In the genomic region with DNA sequence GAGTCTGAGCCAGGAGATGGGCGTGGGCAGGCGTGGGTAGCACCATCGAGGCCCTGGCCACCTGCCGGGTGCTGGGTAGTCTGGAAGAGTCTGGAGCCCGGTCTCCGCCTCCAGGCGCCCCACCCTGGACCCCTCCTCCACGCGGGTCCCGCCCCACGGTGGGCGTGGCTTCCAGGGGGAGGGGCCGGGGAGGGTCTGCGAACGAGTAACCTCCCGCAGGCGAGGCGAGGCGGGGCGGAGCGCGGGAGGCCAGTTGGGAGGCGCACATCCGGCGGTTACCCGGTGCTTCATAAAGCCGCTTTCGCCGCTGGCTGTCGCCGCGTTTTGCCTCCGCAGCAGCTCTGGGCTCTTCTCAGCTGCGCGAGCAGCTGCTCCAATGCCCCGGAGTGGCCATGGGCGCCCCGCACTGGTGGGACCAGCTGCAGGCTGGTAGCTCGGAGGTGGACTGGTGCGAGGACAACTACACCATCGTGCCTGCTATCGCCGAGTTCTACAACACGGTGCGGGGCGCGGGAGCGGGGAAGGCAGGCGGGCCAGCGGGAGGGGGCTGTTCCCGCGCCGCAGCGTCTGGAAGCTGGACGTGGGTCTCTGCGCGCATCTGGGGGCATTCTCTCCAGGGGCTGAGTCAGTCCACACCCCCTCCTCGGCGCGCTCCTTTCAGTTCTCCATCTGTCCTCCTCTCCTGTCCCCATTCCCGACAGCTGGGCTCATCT, we compare ENCODE assay signal across 8 cellular contexts. TPM values are rescaled to one million over a fixed set of nuclear protein-coding genes. Genes with fewer than 3 reads are reported as not detected.
DNase-seq lines count a peak whose midpoint lies in the region; ATAC-seq and TF ChIP-seq lines count a peak whose summit lies in the region.

ACER2 (plus strand) TSS at position 317 of the 713 bp plus-strand sequence; CDS start at position 393, 76 bp downstream.

- no peak for TF ChIP-seq CTCF in CD8-positive, alpha-beta T cell (IDR thresholded peaks at IDR 0.05)
- no peak for TF ChIP-seq CTCF in activated CD8-positive, alpha-beta T cell treated with anti-CD3 and anti-CD28 coated beads for 36 hours (IDR thresholded peaks at IDR 0.05)
- TF ChIP-seq CTCF in lung (IDR thresholded peaks at IDR 0.05; ENCODE audit: control extremely low read depth, extremely low read depth): no peak

- peaks cover 14% of the 10 kb centered on the region for H3K4me1 ChIP-seq in CD8-positive, alpha-beta T cell (ENCODE audit: insufficient read depth, low read length)
- H3K4me1 ChIP-seq in ectodermal cell (ENCODE audit: control insufficient read depth, insufficient read depth, low read length) (peaks cover 5% of the 10 kb centered on the region), lung (ENCODE audit: control insufficient read depth in 2 of 2, insufficient read depth in 2 of 2, low read length in 2 of 2) (peaks cover 2 to 4% of the 10 kb centered on the region in 2 donors)

- H3K4me1 Mint-ChIP-seq in CD8-positive, alpha-beta T cell (ENCODE audit: low read depth): peaks cover 16% of the 10 kb centered on the region
- H3K4me1 Mint-ChIP-seq in activated CD8-positive, alpha-beta T cell treated with anti-CD3 and anti-CD28 coated beads for 36 hours (ENCODE audit: low read depth): peaks cover 10% of the 10 kb centered on the region

- no peaks in the 10 kb centered on the region for H3K9me3 Mint-ChIP-seq in CD8-positive, alpha-beta T cell
- H3K9me3 Mint-ChIP-seq in activated CD8-positive, alpha-beta T cell treated with anti-CD3 and anti-CD28 coated beads for 36 hours: no peaks in the 10 kb centered on the region

- H3K36me3 ChIP-seq in CD8-positive, alpha-beta T cell (ENCODE audit: insufficient read depth, low read length): no peaks in the 10 kb centered on the region
- H3K36me3 ChIP-seq in ectodermal cell (ENCODE audit: control insufficient read depth, insufficient read depth, low read length): no peaks in the 10 kb centered on the region
- no peaks in the 10 kb centered on the region for H3K36me3 ChIP-seq in lung (ENCODE audit: control insufficient read depth in 2 of 2, insufficient read depth in 2 of 2, low read length in 2 of 2)

- H3K36me3 Mint-ChIP-seq in CD8-positive, alpha-beta T cell: peaks cover 4% of the 10 kb centered on the region
- H3K36me3 Mint-ChIP-seq in activated CD8-positive, alpha-beta T cell treated with anti-CD3 and anti-CD28 coated beads for 36 hours (ENCODE audit: low read depth): no peaks in the 10 kb centered on the region

- no peaks in the 10 kb centered on the region for H3K9me3 ChIP-seq in CD8-positive, alpha-beta T cell (ENCODE audit: low read length)
- H3K9me3 ChIP-seq in ectodermal cell (ENCODE audit: control insufficient read depth, low read length) (no peaks in the 10 kb centered on the region), lung (ENCODE audit: control insufficient read depth in 2 of 2, insufficient read depth in 1 of 2, low read length in 1 of 2) (no peaks in the 10 kb centered on the region)

- no peaks in the 10 kb centered on the region for H3K27me3 ChIP-seq in CD8-positive, alpha-beta T cell (ENCODE audit: insufficient read depth, low read length)
- H3K27me3 ChIP-seq in ectodermal cell (ENCODE audit: control insufficient read depth, insufficient read depth, low read length, poor library complexity, severe bottlenecking) (no peaks in the 10 kb centered on the region), lung (ENCODE audit: control insufficient read depth, insufficient read depth) (no peaks in the 10 kb centered on the region)

- H3K27ac Mint-ChIP-seq in CD8-positive, alpha-beta T cell: peak within 1 kb of the TSS; percentile 69
- H3K27ac Mint-ChIP-seq in activated CD8-positive, alpha-beta T cell treated with anti-CD3 and anti-CD28 coated beads for 36 hours: peak within 1 kb of the TSS; percentile 77

- peak; percentile 85 to 99 (median 93) for DNase-seq in CD8-positive, alpha-beta T cell
- DNase-seq in NCI-H774 (lab: John Stamatoyannopoulos, UW): peak; percentile 98
- peak; percentile 93 for DNase-seq in activated CD8-positive, alpha-beta T cell treated with anti-CD3 and anti-CD28 coated beads for 36 hours
- DNase-seq in lung (ENCODE audit: low spot score): peak; percentile 96
- peak; percentile 84 to 96 (median 91) for DNase-seq in stimulated activated CD4-positive, alpha-beta T cell treated with anti-CD3 and anti-CD28 coated beads, TNF-alpha, amount 100 ng/mL, for 24 hours (ENCODE audit: low read depth in 3 of 3)

- CTCF ChIA-PET in CD8-positive, alpha-beta T cell (lab: Charles Lee): no interaction called here
- CTCF ChIA-PET in activated CD8-positive, alpha-beta T cell treated with anti-CD3 and anti-CD28 coated beads for 36 hours (lab: Charles Lee): interaction anchor here (0.9 kb wide), 1 partner anchor 56 kb away, joined by 5 read pairs; no protein-coding TSS in a partner anchor

- peak within 1 kb of the TSS; percentile 44 for H3K27ac ChIP-seq in CD8-positive, alpha-beta T cell (ENCODE audit: low read depth, low read length)
- H3K27ac ChIP-seq in ectodermal cell (ENCODE audit: insufficient read depth, low read depth, low read length, poor library complexity, severe bottlenecking) (peak within 1 kb of the TSS; percentile 79), lung (ENCODE audit: low read depth in 1 of 2, low read length in 1 of 2) (peak within 1 kb of the TSS; percentile 71 to 84)

- 0 to 1% methylated on average over 61 of the region's 61 CpGs for WGBS in ectodermal cell, 2 experiments
- 0 to 1% methylated on average over 61 of the region's 61 CpGs for WGBS in lung, 2 donors

- H3K27me3 Mint-ChIP-seq in CD8-positive, alpha-beta T cell (ENCODE audit: low read depth): no peaks in the 10 kb centered on the region
- H3K27me3 Mint-ChIP-seq in activated CD8-positive, alpha-beta T cell treated with anti-CD3 and anti-CD28 coated beads for 36 hours: no peaks in the 10 kb centered on the region

- POLR2A ChIA-PET in CD8-positive, alpha-beta T cell (lab: Charles Lee): interaction anchor here (0.6 to 1.4 kb wide), 3 partner anchors 29 to 93 kb away, joined by 3 to 17 read pairs (median 6); partner anchors contain the start of gene RPS6
- POLR2A ChIA-PET in activated CD8-positive, alpha-beta T cell treated with anti-CD3 and anti-CD28 coated beads for 36 hours (lab: Charles Lee): interaction anchor here (0.8 to 3.5 kb wide), 4 partner anchors 14 to 357 kb away, joined by 3 to 21 read pairs (median 4); partner anchors contain the start of gene RPS6

- intact Hi-C loops in CD8-positive, alpha-beta T cell (cut with DNase I, micrococcal nuclease): loop anchor here (1.0 kb wide), 4 partner anchors 29 to 360 kb away; partner anchors contain the start of genes RPS6 (in 2 of the 2), DENND4C (in 1 of the 2) and RRAGA (in 1 of the 2)
- intact Hi-C loops in activated CD8-positive, alpha-beta T cell treated with anti-CD3 and anti-CD28 coated beads for 36 hours (cut with micrococcal nuclease): loop anchor here (2.0 kb wide), 1 partner anchor 28 kb away; the partner anchor contains the start of gene RPS6

- H3K4me3 ChIP-seq in CD8-positive, alpha-beta T cell (ENCODE audit: low read depth, low read length): peak within 1 kb of the TSS; percentile 86
- H3K4me3 ChIP-seq in ectodermal cell (ENCODE audit: insufficient read depth, low read depth, low read length) (peak within 1 kb of the TSS; percentile 70), lung (peak within 1 kb of the TSS; percentile 79)

- H3K4me3 Mint-ChIP-seq in CD8-positive, alpha-beta T cell: peak within 1 kb of the TSS; percentile 93
- H3K4me3 Mint-ChIP-seq in activated CD8-positive, alpha-beta T cell treated with anti-CD3 and anti-CD28 coated beads for 36 hours: peak within 1 kb of the TSS; percentile 97

- ATAC-seq in CD8-positive, alpha-beta T cell: peak; percentile 97
- ATAC-seq in GM19397 (IDR thresholded peaks at IDR 0.05; ENCODE audit: unreplicated experiment) (peak; percentile 97), HG03565 (IDR thresholded peaks at IDR 0.05; ENCODE audit: unreplicated experiment) (peak; percentile 87), lung (ENCODE audit: insufficient read depth, low FRiP score) (peak; percentile 99)
- peak; percentile 98 for ATAC-seq in activated CD8-positive, alpha-beta T cell treated with anti-CD3 and anti-CD28 coated beads for 36 hours

RNA-seq across cellular contexts. Expression of gene ACER2, which starts in this region (rescaled TPM):
- total RNA-seq in CD8-positive, alpha-beta T cell: 1 to 10 TPM in 1 of 2 experiments, under 1 TPM in 1; 0.62 to 1.2 TPM
- 1 to 10 TPM; 1.2 to 1.4 TPM for total RNA-seq in activated CD8-positive, alpha-beta T cell treated with anti-CD3 and anti-CD28 coated beads for 36 hours
- polyA plus RNA-seq in ectodermal cell (2013, experiment 1 of 4): 5.1 TPM
- polyA plus RNA-seq in ectodermal cell (2013, experiment 2 of 4): 6.6 TPM
- 4.8 TPM for polyA plus RNA-seq in ectodermal cell (2013, experiment 3 of 4)
- polyA plus RNA-seq in ectodermal cell (2013, experiment 4 of 4): 6.5 TPM
- total RNA-seq in lung: 1 to 10 TPM; 4.4 to 4.9 TPM
- polyA plus RNA-seq in lung: 1 to 10 TPM in 1 of 2 donors, under 1 TPM in 1; 0.30 to 1.2 TPM

Comparison
In these comparisons a context has a peak if more than half of its experiments do, and no peak if none do; other contexts are left out.
1. Peak in every context shown above with its lines: DNase-seq, ATAC-seq, H3K4me3 ChIP-seq and H3K27ac ChIP-seq.